ENCODE assay signal across 9 cellular contexts in the genomic region with DNA sequence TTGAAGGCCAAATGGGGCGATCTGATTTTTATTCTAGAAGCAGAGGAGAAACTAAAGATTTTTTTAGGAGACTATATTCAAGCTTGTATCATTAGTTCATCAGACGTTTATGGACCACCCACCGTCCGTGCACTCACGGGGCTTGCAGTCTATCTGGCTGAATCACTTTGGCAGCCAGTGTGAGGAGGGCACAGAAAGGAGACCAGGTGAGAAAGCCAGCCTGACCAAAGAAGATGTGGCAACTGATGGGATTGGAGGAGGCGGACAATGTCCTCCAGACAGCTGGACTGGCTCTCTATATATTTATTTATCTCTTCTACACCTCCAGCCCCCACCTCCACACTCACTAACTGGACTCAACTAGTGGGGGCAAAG. TPM values are rescaled to one million over a fixed set of nuclear protein-coding genes. Genes with fewer than 3 reads are reported as not detected.
A peak's percentile ranks its signal among the peaks of the same experiment; 100 is the strongest.
DNase-seq lines count a peak whose midpoint lies in the region; ATAC-seq and TF ChIP-seq lines count a peak whose summit lies in the region.
"Had no signal": no experiment of that assay in that cellular context is flagged by ENCODE, and none has a peak within 500 bp of the region (broad histone marks: within the 10 kb centered on the region; RNA-seq: fewer than 3 reads in every experiment).

No MANE protein-coding gene starts in this region.

- peak overlapping the region; percentile 99 for H3K9ac ChIP-seq in GM23248

- peaks cover 67% of the 10 kb centered on the region for H3K79me2 ChIP-seq in GM23248 (ENCODE audit: insufficient read depth)

- H3F3A ChIP-seq in GM23248 (ENCODE audit: insufficient read depth), result peaks cover 56% of the 10 kb centered on the region

- DNase-seq in GM23248 (no peak), SW480 (ENCODE audit: low spot score) (peak; percentile 46), NCI-H345 treated with DMSO at 0.1 percent for 48 hours (lab: John Stamatoyannopoulos, UW; ENCODE audit: unreplicated experiment) (no peak), cortex of kidney (lab: John Stamatoyannopoulos, UW) (no peak)
- DNase-seq in stimulated activated CD4-positive, alpha-beta T cell treated with anti-CD3 and anti-CD28 coated beads, Interleukin-15, amount 100 ng/mL, for 24 hours, result no peak

- no peaks in the 10 kb centered on the region for H3K9me2 ChIP-seq in GM23248 (ENCODE audit: insufficient read depth)

- peak overlapping the region; percentile 93 for H3K4me2 ChIP-seq in GM23248 (ENCODE audit: unreplicated experiment)

- ATAC-seq in gastroesophageal sphincter, result no peak
- no peak for ATAC-seq in GM19397 (IDR thresholded peaks at IDR 0.05; ENCODE audit: unreplicated experiment)

- H3K4me1 ChIP-seq in GM23248 (ENCODE audit: insufficient read depth) (peaks cover 25% of the 10 kb centered on the region), gastroesophageal sphincter (peaks cover 6 to 47% (median 16%) of the 10 kb centered on the region in 3 donors)

- no peak for TF ChIP-seq POLR2A in gastroesophageal sphincter (IDR thresholded peaks at IDR 0.05)

- H3K9me3 ChIP-seq in GM23248 (ENCODE audit: low read depth) (no peaks in the 10 kb centered on the region), gastroesophageal sphincter (no peaks in the 10 kb centered on the region)

- no peaks in the 10 kb centered on the region for H3K27me3 ChIP-seq in GM23248 (replicated peaks; ENCODE audit: insufficient read depth)
- no peaks in the 10 kb centered on the region for H3K27me3 ChIP-seq in gastroesophageal sphincter

- H3K4me3 ChIP-seq in GM23248, result peak overlapping the region; percentile 98
- peak overlapping the region; percentile 85 to 94 for H3K4me3 ChIP-seq in gastroesophageal sphincter
- peak overlapping the region; percentile 72 to 89 (median 82) for H3K4me3 ChIP-seq in skin epidermis

- H3K27ac ChIP-seq in GM23248, result peak overlapping the region; percentile 90
- peak overlapping the region; percentile 35 to 96 (median 96) for H3K27ac ChIP-seq in gastroesophageal sphincter
- H3K27ac ChIP-seq in skin epidermis, result peak overlapping the region in 20 of 21 experiments; percentile 92 to 99 (median 98)

- H2AFZ ChIP-seq in GM23248, result peak overlapping the region; percentile 68

- WGBS in GM23248 (ENCODE audit: low coverage in 1 of 2, low lambda C conversion rate in 2 of 2, missing lambda C conversion rate in 2 of 2), 2 experiments, result 14 to 16% methylated on average over 6 of the region's 6 CpGs
- 4 to 20% methylated on average over 5 to 6 of the region's 6 CpGs for WGBS in gastroesophageal sphincter (ENCODE audit: low coverage in 1 of 2), 2 donors

- TF ChIP-seq EP300 in gastroesophageal sphincter (IDR thresholded peaks at IDR 0.05), result no peak

- H3K36me3 ChIP-seq in GM23248 (ENCODE audit: low read depth) (peaks cover 8% of the 10 kb centered on the region; the same call in 1 of the 2 replicates), gastroesophageal sphincter (peaks cover 0 to 30% of the 10 kb centered on the region in 2 donors)

- no peak for TF ChIP-seq CTCF in gastroesophageal sphincter (IDR thresholded peaks at IDR 0.05)

- in situ Hi-C loops in GM23248 (cut with MboI), result no loop called here

- no peaks in the 10 kb centered on the region for H4K20me1 ChIP-seq in GM23248 (ENCODE audit: insufficient read depth)

RNA-seq across cellular contexts. Expression of a gene that starts 0.8 kb away (rescaled TPM):
- 106 and 107 TPM in 2 replicates for total RNA-seq in GM23248 (2014; rRNA removed; shearing (Covaris generic))
- polyA plus RNA-seq in GM23248 (2016; fragmentation: Nextera tagmentation; extraction: Ambion mirVana), result 152 and 155 TPM in 2 replicates
- total RNA-seq in gastroesophageal sphincter, result 10 to 100 TPM; 26.3 to 65.0 (median 41.0) TPM

RNA-seq across cellular contexts. Expression of a gene that starts 9.9 kb away (rescaled TPM):
- 50.2 and 50.9 TPM in 2 replicates for total RNA-seq in GM23248 (2014; rRNA removed; shearing (Covaris generic))
- polyA plus RNA-seq in GM23248 (2016; fragmentation: Nextera tagmentation; extraction: Ambion mirVana), result 48.9 and 55.8 TPM in 2 replicates
- total RNA-seq in gastroesophageal sphincter, result under 1 TPM in 3 of 4 donors, not detected in 1; 0.42 to 0.69 (median 0.54) TPM

RNA-seq across cellular contexts. Expression of a gene that starts 21.0 kb away (rescaled TPM):
- total RNA-seq in GM23248 (2014; rRNA removed; shearing (Covaris generic)), result 51.1 and 53.5 TPM in 2 replicates
- polyA plus RNA-seq in GM23248 (2016; fragmentation: Nextera tagmentation; extraction: Ambion mirVana), result 78.3 and 80.6 TPM in 2 replicates
- total RNA-seq in gastroesophageal sphincter, result 10 to 100 TPM; 31.4 to 41.1 (median 33.6) TPM

RNA-seq across cellular contexts. Expression of a gene that starts 21.1 kb away (rescaled TPM):
- total RNA-seq in GM23248 (2014; rRNA removed; shearing (Covaris generic)), result 12.6 and 23.8 TPM in 2 replicates
- 5.6 and 6.4 TPM in 2 replicates for polyA plus RNA-seq in GM23248 (2016; fragmentation: Nextera tagmentation; extraction: Ambion mirVana)
- 10 to 100 TPM; 13.1 to 40.0 (median 35.1) TPM for total RNA-seq in gastroesophageal sphincter

RNA-seq across cellular contexts. Expression of a gene that starts 31.0 kb away (rescaled TPM):
- not detected in 2 replicates for total RNA-seq in GM23248 (2014; rRNA removed; shearing (Covaris generic))
- polyA plus RNA-seq in GM23248 (2016; fragmentation: Nextera tagmentation; extraction: Ambion mirVana), result not detected in 2 replicates
- total RNA-seq in gastroesophageal sphincter, result 1 to 10 TPM in 1 of 4 donors, under 1 TPM in 1, not detected in 2; 0.27 to 1.1 TPM
- total RNA-seq: T-helper 1 cell treated with Interleukin-12 subunit alpha and Interleukin-12 subunit beta and Interleukin-4 antibody, amounts not matched to agents 30 ng/mL and 1 ng/mL, for 36 hours had no signal

Comparison
In these comparisons a context has a peak if more than half of its experiments do, and no peak if none do; other contexts are left out.
1. RNA of a gene that starts 9.9 kb away (total RNA-seq): 50.2 to 50.9 TPM in GM23248; 0.42 to 0.69 TPM in gastroesophageal sphincter; every median in the first group is over 10 times any median in the second.
2. Peak in every context shown above with its lines, with median percentiles within 50 percentile points of each other: H3K27ac ChIP-seq and H3K4me3 ChIP-seq.